ENCODE assay signal across 32 cellular contexts in genomic region chr7:51635801-51636200, GRCh38.
"Had no signal": no experiment of that assay in that cellular context is flagged by ENCODE, and none has a peak within 500 bp of the region (broad histone marks: within the 10 kb centered on the region; RNA-seq: fewer than 3 reads in every experiment).

No MANE protein-coding gene starts in this region.

- H3K4me1 ChIP-seq: ascending aorta, breast epithelium, colonic mucosa, esophagus squamous epithelium, gastroesophageal sphincter, heart right ventricle had no signal

- H3K4me3 ChIP-seq: ascending aorta, breast epithelium, cardiac muscle cell, colonic mucosa, esophagus squamous epithelium, gastroesophageal sphincter, heart right ventricle had no signal

- H3K4me3 Mint-ChIP-seq: activated CD4-positive, alpha-beta memory T cell treated with anti-CD3 and anti-CD28 coated beads for 36 hours; activated CD4-positive, alpha-beta T cell treated with anti-CD3 and anti-CD28 coated beads for 36 hours; activated CD4-positive, alpha-beta T cell treated with anti-CD3 and anti-CD28 coated beads, Interleukin-2, amount 10 ng/mL, durations not matched to agents 24 days and 14 days; activated CD8-positive, alpha-beta memory T cell treated with anti-CD3 and anti-CD28 coated beads, Interleukin-2, amount 10 ng/mL, durations not matched to agents 7 days and 5 days; activated CD8-positive, alpha-beta T cell treated with anti-CD3 and anti-CD28 coated beads, Interleukin-2, amount 10 ng/mL, durations not matched to agents 7 days and 5 days; activated naive CD4-positive, alpha-beta T cell treated with anti-CD3 and anti-CD28 coated beads for 36 hours; activated naive CD8-positive, alpha-beta T cell treated with anti-CD3 and anti-CD28 coated beads, Interleukin-2, amount 10 ng/mL, durations not matched to agents 7 days and 5 days; activated T-helper 1 cell treated with anti-CD3 and anti-CD28 coated beads, Interleukin-12 subunit alpha, Interleukin-12 subunit beta, Interleukin-2, Interleukin-4 antibody, amounts not matched to agents 30 ng/mL and 10 ng/mL and 1 ng/mL, durations not matched to agents 14 hours and 24 hours and 36 hours; brain; T-helper 17 cell; T-helper 2 cell treated with Interferon-gamma antibody and Interleukin-4, amounts not matched to agents 5 μg/mL and 100 μg/mL, for 36 hours had no signal

- H3K9me3 Mint-ChIP-seq: activated naive CD4-positive, alpha-beta T cell treated with anti-CD3 and anti-CD28 coated beads for 36 hours had no signal

- H3K4me1 Mint-ChIP-seq: activated CD4-positive, alpha-beta T cell treated with anti-CD3 and anti-CD28 coated beads for 36 hours; activated CD4-positive, alpha-beta T cell treated with anti-CD3 and anti-CD28 coated beads, Interleukin-2, amount 10 ng/mL, durations not matched to agents 24 days and 14 days; activated CD8-positive, alpha-beta memory T cell treated with anti-CD3 and anti-CD28 coated beads, Interleukin-2, amount 10 ng/mL, durations not matched to agents 7 days and 5 days; activated naive CD8-positive, alpha-beta T cell treated with anti-CD3 and anti-CD28 coated beads, Interleukin-2, amount 10 ng/mL, durations not matched to agents 7 days and 5 days; T-helper 17 cell had no signal

- H3K36me3 ChIP-seq: ascending aorta, breast epithelium, cardiac muscle cell, colonic mucosa, esophagus squamous epithelium, gastroesophageal sphincter, heart right ventricle had no signal

- H3K9me3 ChIP-seq: ascending aorta, colonic mucosa, esophagus squamous epithelium, gastroesophageal sphincter had no signal

- H3K27me3 ChIP-seq: ascending aorta, breast epithelium, cardiac muscle cell, colonic mucosa, gastroesophageal sphincter had no signal

- H3K27ac ChIP-seq: ascending aorta, breast epithelium, cardiac muscle cell, colonic mucosa, epithelial cell of prostate, esophagus squamous epithelium, gastroesophageal sphincter, heart right ventricle had no signal

- DNase-seq: activated CD4-positive, alpha-beta memory T cell treated with anti-CD3 and anti-CD28 coated beads for 36 hours; activated CD4-positive, alpha-beta T cell treated with anti-CD3 and anti-CD28 coated beads for 36 hours; activated CD4-positive, alpha-beta T cell treated with anti-CD3 and anti-CD28 coated beads, Interleukin-2, amount 10 ng/mL, durations not matched to agents 24 days and 14 days; activated CD4-positive, CD25-positive, alpha-beta regulatory T cell; activated CD4-positive, CD25-positive, alpha-beta regulatory T cell treated with anti-CD3 and anti-CD28 coated beads, Interleukin-2, amount 50 U/mL, for 72 hours; activated CD8-positive, alpha-beta memory T cell treated with anti-CD3 and anti-CD28 coated beads, Interleukin-2, amount 10 ng/mL, durations not matched to agents 7 days and 5 days; activated CD8-positive, alpha-beta memory T cell treated with anti-CD3 and anti-CD28 coated beads, Interleukin-2, amount 50 U/mL, for 4 hours; activated CD8-positive, alpha-beta T cell treated with anti-CD3 and anti-CD28 coated beads, Interleukin-2, amount 10 ng/mL, durations not matched to agents 7 days and 5 days; activated effector memory CD4-positive, alpha-beta T cell treated with anti-CD3 and anti-CD28 coated beads, Interleukin-2, amount 50 U/mL, for 16 hours; activated naive CD4-positive, alpha-beta T cell treated with anti-CD3 and anti-CD28 coated beads for 36 hours; activated naive CD8-positive, alpha-beta T cell treated with anti-CD3 and anti-CD28 coated beads, Interleukin-2, amount 10 ng/mL, durations not matched to agents 7 days and 5 days; activated T-cell treated with anti-CD3 and anti-CD28 coated beads, Interleukin-2, amount 50 U/mL, for 1 hour; activated T-cell treated with anti-CD3 and anti-CD28 coated beads, Interleukin-2, amount 50 U/mL, for 48 hours; central memory CD4-positive, alpha-beta T cell; cerebellar nuclear complex; colonic mucosa; effector CD8-positive, alpha-beta T cell; esophagus squamous epithelium; foreskin melanocyte; heart right ventricle; T-helper 1 cell; T-helper 17 cell had no signal

- H3K27ac Mint-ChIP-seq: activated CD4-positive, alpha-beta memory T cell treated with anti-CD3 and anti-CD28 coated beads for 36 hours; activated CD4-positive, alpha-beta T cell treated with anti-CD3 and anti-CD28 coated beads for 36 hours; activated CD4-positive, alpha-beta T cell treated with anti-CD3 and anti-CD28 coated beads, Interleukin-2, amount 10 ng/mL, durations not matched to agents 24 days and 14 days; activated CD8-positive, alpha-beta memory T cell treated with anti-CD3 and anti-CD28 coated beads, Interleukin-2, amount 10 ng/mL, durations not matched to agents 7 days and 5 days; activated CD8-positive, alpha-beta T cell treated with anti-CD3 and anti-CD28 coated beads, Interleukin-2, amount 10 ng/mL, durations not matched to agents 7 days and 5 days; activated naive CD4-positive, alpha-beta T cell treated with anti-CD3 and anti-CD28 coated beads for 36 hours; activated naive CD4-positive, alpha-beta T cell treated with anti-CD3 and anti-CD28 coated beads, Interleukin-2, amount 50 U/mL, for 72 hours; activated naive CD8-positive, alpha-beta T cell treated with anti-CD3 and anti-CD28 coated beads, Interleukin-2, amount 10 ng/mL, durations not matched to agents 7 days and 5 days; activated T-helper 1 cell treated with anti-CD3 and anti-CD28 coated beads, Interleukin-12 subunit alpha, Interleukin-12 subunit beta, Interleukin-2, Interleukin-4 antibody, amounts not matched to agents 30 ng/mL and 10 ng/mL and 1 ng/mL, durations not matched to agents 14 hours and 24 hours and 36 hours; activated T-helper 2 cell treated with anti-CD3 and anti-CD28 coated beads, Interferon-gamma antibody, Interleukin-2, Interleukin-4, amounts not matched to agents 10 μg/mL and 5 μg/mL and 100 μg/mL, durations not matched to agents 14 hours and 24 hours and 36 hours; brain; T-helper 17 cell; T-helper 2 cell treated with Interferon-gamma antibody and Interleukin-4, amounts not matched to agents 5 μg/mL and 100 μg/mL, for 36 hours had no signal

- H3K36me3 Mint-ChIP-seq: activated CD4-positive, alpha-beta memory T cell treated with anti-CD3 and anti-CD28 coated beads for 36 hours; activated CD8-positive, alpha-beta memory T cell treated with anti-CD3 and anti-CD28 coated beads, Interleukin-2, amount 10 ng/mL, durations not matched to agents 7 days and 5 days; activated naive CD4-positive, alpha-beta T cell treated with anti-CD3 and anti-CD28 coated beads, Interleukin-2, amount 50 U/mL, for 72 hours; activated naive CD8-positive, alpha-beta T cell treated with anti-CD3 and anti-CD28 coated beads, Interleukin-2, amount 10 ng/mL, durations not matched to agents 7 days and 5 days; brain had no signal

- H3K27me3 Mint-ChIP-seq: activated CD4-positive, alpha-beta memory T cell treated with anti-CD3 and anti-CD28 coated beads for 36 hours; activated CD4-positive, alpha-beta T cell treated with anti-CD3 and anti-CD28 coated beads for 36 hours; activated CD4-positive, alpha-beta T cell treated with anti-CD3 and anti-CD28 coated beads, Interleukin-2, amount 10 ng/mL, durations not matched to agents 24 days and 14 days; activated CD8-positive, alpha-beta memory T cell treated with anti-CD3 and anti-CD28 coated beads, Interleukin-2, amount 10 ng/mL, durations not matched to agents 7 days and 5 days; activated naive CD8-positive, alpha-beta T cell treated with anti-CD3 and anti-CD28 coated beads, Interleukin-2, amount 10 ng/mL, durations not matched to agents 7 days and 5 days; T-helper 17 cell had no signal
